ENCODE assay signal across 18 cellular contexts in genomic region chr4:11281720-11282119, GRCh38.
"Had no signal": no experiment of that assay in that cellular context is flagged by ENCODE, and none has a peak within 500 bp of the region (broad histone marks: within the 10 kb centered on the region; RNA-seq: fewer than 3 reads in every experiment).

No MANE protein-coding gene starts in this region.

- H3K27ac ChIP-seq: gastrocnemius medialis, heart right ventricle, left lung, stomach, transverse colon had no signal

- H3K4me3 ChIP-seq: gastrocnemius medialis, heart right ventricle, left lung, lung, stomach, transverse colon had no signal

- H3K36me3 ChIP-seq: gastrocnemius medialis, heart right ventricle, left lung, stomach, transverse colon had no signal

- H3K27me3 ChIP-seq: gastrocnemius medialis, heart right ventricle, left lung, stomach, transverse colon had no signal

- H3K9me3 ChIP-seq: gastrocnemius medialis, transverse colon had no signal

- DNase-seq: activated gamma-delta T cell treated with Interleukin-2 at 50 U/mL for 16 hours; activated T-cell treated with anti-CD3 and anti-CD28 coated beads, Interleukin-2, amount 50 U/mL, for 1 hour; anterior cingulate cortex; cerebellar nuclear complex; cortex of kidney; erythroblast; gastrocnemius medialis; heart right ventricle; left lung; naive thymus-derived CD4-positive, alpha-beta T cell; occipital lobe; retina; stimulated activated CD4-positive, alpha-beta T cell treated with anti-CD3 and anti-CD28 coated beads, Interleukin-4, amount 100 ng/mL, for 4 hours; stomach; T1000; transverse colon had no signal

- ATAC-seq: gastrocnemius medialis; heart right ventricle; left lung; naive thymus-derived CD4-positive, alpha-beta T cell; WTC11 had no signal

- H3K4me1 ChIP-seq: gastrocnemius medialis, heart right ventricle, left lung, stomach, transverse colon had no signal
